Comparison of ENCODE assay signal across 8 cellular contexts in genomic region chr22:17083811-17084540, GRCh38. TPM values are rescaled to one million over a fixed set of nuclear protein-coding genes. Genes with fewer than 3 reads are reported as not detected.
DNase-seq lines count a peak whose midpoint lies in the region; ATAC-seq and TF ChIP-seq lines count a peak whose summit lies in the region.

No MANE protein-coding gene starts in this region.

- TF ChIP-seq POLR2A in upper lobe of left lung (IDR thresholded peaks at IDR 0.05), result no peak

- H3K4me3 ChIP-seq in cardiac muscle cell (peak overlapping the region; percentile 70), astrocyte of the cerebellum (ENCODE audit: low read depth, low read length) (peak overlapping the region; percentile 86), lower lobe of right lung (peak overlapping the region; percentile 91), upper lobe of left lung (peak overlapping the region in 3 of 4 donors; percentile 67 to 86 (median 75))

- 81 to 87% methylated on average over 34 of the region's 34 CpGs for WGBS in upper lobe of left lung, 2 donors

- intact Hi-C loops in cardiac septum (cut with DNase I) (loop anchor here (2.0 kb wide), 1 partner anchor 75 kb away; the partner anchor contains the start of gene HDHD5), lower lobe of right lung (cut with DNase I) (no loop called here)

- in situ Hi-C loops in astrocyte of the cerebellum (cut with HindIII; ENCODE audit: low sequenced_read_pairs), result no loop called here

- TF ChIP-seq CTCF in cardiac muscle cell (IDR thresholded peaks at IDR 0.05; ENCODE audit: low read depth, low read length) (no peak), astrocyte of the cerebellum (IDR thresholded peaks at IDR 0.05; ENCODE audit: low read depth, low read length, missing control alignments) (no peak), lower lobe of right lung (IDR thresholded peaks at IDR 0.05) (no peak), upper lobe of left lung (IDR thresholded peaks at IDR 0.05) (no peak)

- no peak overlapping the region for H3K27ac ChIP-seq in cardiac muscle cell
- H3K27ac ChIP-seq in lower lobe of right lung, result peak overlapping the region; percentile 95
- peak overlapping the region; percentile 91 to 98 (median 96) for H3K27ac ChIP-seq in upper lobe of left lung

- H3K27me3 ChIP-seq in cardiac muscle cell, result peaks cover 32% of the 10 kb centered on the region
- no peaks in the 10 kb centered on the region for H3K27me3 ChIP-seq in lower lobe of right lung (ENCODE audit: low read depth)
- no peaks in the 10 kb centered on the region for H3K27me3 ChIP-seq in upper lobe of left lung

- H3K4me1 ChIP-seq in cardiac muscle cell (ENCODE audit: low read depth) (no peaks in the 10 kb centered on the region), lower lobe of right lung (peaks cover 34% of the 10 kb centered on the region), upper lobe of left lung (peaks cover 24 to 43% (median 28%) of the 10 kb centered on the region in 4 donors)

- H3K36me3 ChIP-seq in cardiac muscle cell (no peaks in the 10 kb centered on the region), lower lobe of right lung (no peaks in the 10 kb centered on the region), upper lobe of left lung (no peaks in the 10 kb centered on the region)

- ATAC-seq in lower lobe of right lung (no peak), upper lobe of left lung (ENCODE audit: low FRiP score in 2 of 2) (no peak), HG03442 (IDR thresholded peaks at IDR 0.05; ENCODE audit: unreplicated experiment) (no peak)

- H3K9me3 ChIP-seq in cardiac muscle cell (ENCODE audit: low read depth) (no peaks in the 10 kb centered on the region), lower lobe of right lung (no peaks in the 10 kb centered on the region), upper lobe of left lung (no peaks in the 10 kb centered on the region)

- no peak for TF ChIP-seq EP300 in upper lobe of left lung (IDR thresholded peaks at IDR 0.05)

- DNase-seq in cardiac muscle cell (ENCODE audit: low read depth in 1 of 2, low spot score in 1 of 2) (no peak), cardiac septum (ENCODE audit: low spot score) (no peak), astrocyte of the cerebellum (ENCODE audit: low read depth) (no peak), lower lobe of right lung (no peak), upper lobe of left lung (peak in 1 of 2 donors; percentile 82), COLO829 (ENCODE audit: low spot score) (no peak), EL (no peak)

RNA-seq across cellular contexts. Expression of gene IL17RA, which starts 0.8 kb away (rescaled TPM):
- 4.7 and 6.5 TPM in 2 replicates for total RNA-seq in cardiac muscle cell
- 3.3 and 5.7 TPM in 2 replicates for polyA plus RNA-seq in cardiac muscle cell
- 6.0 TPM for total RNA-seq in cardiac septum
- 54.8 TPM for total RNA-seq in lower lobe of right lung
- 10 to 100 TPM; 22.6 to 58.9 (median 35.9) TPM for total RNA-seq in upper lobe of left lung

RNA-seq across cellular contexts. Expression of gene TMEM121B, which starts 37.2 kb away (rescaled TPM):
- total RNA-seq in cardiac muscle cell (6.7 and 10.2 TPM in 2 replicates), cardiac septum (1.0 TPM), lower lobe of right lung (0.97 TPM), upper lobe of left lung (1 to 10 TPM in 3 of 6 donors, under 1 TPM in 2, not detected in 1; 0.10 to 2.0 (median 1.1) TPM)
- 4.5 and 7.9 TPM in 2 replicates for polyA plus RNA-seq in cardiac muscle cell
